12 cellular contexts compared by ENCODE assay signal in the genomic region with DNA sequence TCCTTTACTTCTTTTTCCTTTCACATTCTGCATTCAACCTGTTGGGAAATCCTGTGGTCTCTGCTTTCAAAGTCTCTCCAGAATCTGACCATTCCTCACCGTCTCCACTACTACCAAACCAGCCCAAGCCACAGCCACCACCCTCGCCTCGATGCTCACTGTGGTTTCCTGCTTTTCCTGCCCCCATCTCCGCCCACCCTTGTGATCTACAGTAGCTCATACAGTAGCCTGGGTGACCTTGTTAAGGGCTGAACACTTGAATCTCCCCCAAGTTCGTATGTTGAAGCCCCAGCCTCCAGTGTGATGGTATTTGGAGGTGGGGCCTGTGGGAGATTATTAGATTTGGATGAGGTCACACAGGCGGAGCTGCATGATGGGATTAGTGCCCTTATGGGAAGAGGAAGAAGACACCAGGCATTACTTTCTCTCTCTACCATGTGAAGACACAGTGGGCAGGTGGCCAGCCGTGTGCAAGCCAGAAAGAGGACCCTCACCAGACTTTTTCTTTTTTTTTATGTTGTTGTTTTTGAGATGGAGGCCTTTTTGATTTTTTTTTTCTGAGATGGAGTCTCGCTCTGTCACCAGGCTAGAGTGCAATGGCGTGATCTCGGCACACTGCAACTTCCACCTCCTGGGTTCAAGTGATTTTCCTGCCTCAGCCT.
A peak's percentile ranks its signal among the peaks of the same experiment; 100 is the strongest.
DNase-seq lines count a peak whose midpoint lies in the region; ATAC-seq and TF ChIP-seq lines count a peak whose summit lies in the region.
"Had no signal": no experiment of that assay in that cellular context is flagged by ENCODE, and none has a peak within 500 bp of the region (broad histone marks: within the 10 kb centered on the region; RNA-seq: fewer than 3 reads in every experiment).

No MANE protein-coding gene starts in this region.

- H4K20me1 ChIP-seq in Karpas-422 (ENCODE audit: insufficient read depth, low read depth, low read length) = no peaks in the 10 kb centered on the region

- H3K9me2 ChIP-seq in Karpas-422 (replicated peaks; ENCODE audit: insufficient read depth, low read length) = no peaks in the 10 kb centered on the region

- DNase-seq in activated CD4-positive, alpha-beta T cell treated with anti-CD3 and anti-CD28 coated beads for 36 hours = peak; percentile 18
- DNase-seq in activated CD4-positive, alpha-beta T cell treated with anti-CD3 and anti-CD28 coated beads, Interleukin-2, amount 50 U/mL, for 4 hours = no peak
- DNase-seq in Karpas-422 (peak; percentile 39), erythroblast (lab: John Stamatoyannopoulos, UW) (no peak), foreskin melanocyte (no peak)
- peak; percentile 16 to 22 for DNase-seq in activated T-cell treated with anti-CD3 and anti-CD28 coated beads, Interleukin-2, amount 50 U/mL, for 72 hours
- no peak for DNase-seq in natural killer cell treated with Interleukin-12 subunit alpha and Interleukin-12 subunit beta and Interleukin-15 and Interleukin-18, amount 100 ng/mL, for 72 hours (ENCODE audit: low spot score)
- no peak for DNase-seq in activated T-helper 1 cell treated with anti-CD3 and anti-CD28 coated beads, Interleukin-12 subunit alpha, Interleukin-12 subunit beta, Interleukin-2, Interleukin-4 antibody, amounts not matched to agents 30 ng/mL and 10 ng/mL and 1 ng/mL, durations not matched to agents 14 hours and 24 hours and 36 hours (ENCODE audit: low spot score)
- DNase-seq: ovary, testis had no signal

- no peak overlapping the region for H3K27ac ChIP-seq in Karpas-422 (ENCODE audit: low read length)
- H3K27ac ChIP-seq: adrenal gland, ovary, testis had no signal

- ATAC-seq in activated CD4-positive, alpha-beta T cell treated with anti-CD3 and anti-CD28 coated beads for 36 hours = no peak
- ATAC-seq in activated T-cell treated with anti-CD3 and anti-CD28 coated beads, Interleukin-2, amount 50 U/mL, for 72 hours (replicated peaks in 1 of 2) = peak; percentile 46 to 63
- peak; percentile 73 to 82 for ATAC-seq in natural killer cell treated with Interleukin-12 subunit alpha and Interleukin-12 subunit beta and Interleukin-15 and Interleukin-18, amount 100 ng/mL, for 72 hours
- ATAC-seq: Panc1 had no signal

- peaks cover 3% of the 10 kb centered on the region; the same call in 1 of the 2 replicates for H3K4me1 ChIP-seq in Karpas-422 (ENCODE audit: low read length)

- no peaks in the 10 kb centered on the region for H3K9me3 ChIP-seq in Karpas-422 (ENCODE audit: low read length)
- H3K9me3 ChIP-seq: adrenal gland, ovary, testis had no signal

- peaks cover 2% of the 10 kb centered on the region for H3K9me3 Mint-ChIP-seq in activated CD4-positive, alpha-beta T cell treated with anti-CD3 and anti-CD28 coated beads for 36 hours (ENCODE audit: low read depth)
- H3K9me3 Mint-ChIP-seq in activated T-cell treated with anti-CD3 and anti-CD28 coated beads, Interleukin-2, amount 50 U/mL, for 72 hours = peaks cover 2 to 4% of the 10 kb centered on the region in 2 donors
- peaks cover 2% of the 10 kb centered on the region for H3K9me3 Mint-ChIP-seq in natural killer cell treated with Interleukin-12 subunit alpha and Interleukin-12 subunit beta and Interleukin-15 and Interleukin-18, amount 100 ng/mL, for 72 hours
- H3K9me3 Mint-ChIP-seq in activated T-helper 1 cell treated with anti-CD3 and anti-CD28 coated beads, Interleukin-12 subunit alpha, Interleukin-12 subunit beta, Interleukin-2, Interleukin-4 antibody, amounts not matched to agents 30 ng/mL and 10 ng/mL and 1 ng/mL, durations not matched to agents 14 hours and 24 hours and 36 hours = peaks cover 6% of the 10 kb centered on the region

- no peak overlapping the region for H3K27ac Mint-ChIP-seq in activated CD4-positive, alpha-beta T cell treated with anti-CD3 and anti-CD28 coated beads for 36 hours
- no peak overlapping the region for H3K27ac Mint-ChIP-seq in activated T-cell treated with anti-CD3 and anti-CD28 coated beads, Interleukin-2, amount 50 U/mL, for 72 hours
- no peak overlapping the region for H3K27ac Mint-ChIP-seq in natural killer cell treated with Interleukin-12 subunit alpha and Interleukin-12 subunit beta and Interleukin-15 and Interleukin-18, amount 100 ng/mL, for 72 hours
- no peak overlapping the region for H3K27ac Mint-ChIP-seq in activated T-helper 1 cell treated with anti-CD3 and anti-CD28 coated beads, Interleukin-12 subunit alpha, Interleukin-12 subunit beta, Interleukin-2, Interleukin-4 antibody, amounts not matched to agents 30 ng/mL and 10 ng/mL and 1 ng/mL, durations not matched to agents 14 hours and 24 hours and 36 hours

- no peaks in the 10 kb centered on the region for H3K79me2 ChIP-seq in Karpas-422 (ENCODE audit: low read length)

- no peak overlapping the region for H3K4me2 ChIP-seq in Karpas-422 (ENCODE audit: low read depth, low read length, poor library complexity, severe bottlenecking)

- H3K27me3 Mint-ChIP-seq in activated CD4-positive, alpha-beta T cell treated with anti-CD3 and anti-CD28 coated beads for 36 hours = peaks cover 31% of the 10 kb centered on the region
- peaks cover 39% of the 10 kb centered on the region for H3K27me3 Mint-ChIP-seq in activated T-cell treated with anti-CD3 and anti-CD28 coated beads, Interleukin-2, amount 50 U/mL, for 72 hours (ENCODE audit: low read depth)
- peaks cover 49 to 65% of the 10 kb centered on the region in 2 donors for H3K27me3 Mint-ChIP-seq in natural killer cell treated with Interleukin-12 subunit alpha and Interleukin-12 subunit beta and Interleukin-15 and Interleukin-18, amount 100 ng/mL, for 72 hours
- H3K27me3 Mint-ChIP-seq in activated T-helper 1 cell treated with anti-CD3 and anti-CD28 coated beads, Interleukin-12 subunit alpha, Interleukin-12 subunit beta, Interleukin-2, Interleukin-4 antibody, amounts not matched to agents 30 ng/mL and 10 ng/mL and 1 ng/mL, durations not matched to agents 14 hours and 24 hours and 36 hours (ENCODE audit: insufficient read depth) = peaks cover 19% of the 10 kb centered on the region

- no peaks in the 10 kb centered on the region for H3K36me3 Mint-ChIP-seq in activated CD4-positive, alpha-beta T cell treated with anti-CD3 and anti-CD28 coated beads for 36 hours (ENCODE audit: low read depth)
- H3K36me3 Mint-ChIP-seq in activated T-cell treated with anti-CD3 and anti-CD28 coated beads, Interleukin-2, amount 50 U/mL, for 72 hours (ENCODE audit: insufficient read depth in 2 of 2) = peaks cover 3 to 6% of the 10 kb centered on the region in 2 donors
- peaks cover 14% of the 10 kb centered on the region for H3K36me3 Mint-ChIP-seq in natural killer cell treated with Interleukin-12 subunit alpha and Interleukin-12 subunit beta and Interleukin-15 and Interleukin-18, amount 100 ng/mL, for 72 hours
- H3K36me3 Mint-ChIP-seq in activated T-helper 1 cell treated with anti-CD3 and anti-CD28 coated beads, Interleukin-12 subunit alpha, Interleukin-12 subunit beta, Interleukin-2, Interleukin-4 antibody, amounts not matched to agents 30 ng/mL and 10 ng/mL and 1 ng/mL, durations not matched to agents 14 hours and 24 hours and 36 hours (ENCODE audit: low read depth) = no peaks in the 10 kb centered on the region

- POLR2A ChIA-PET in activated CD4-positive, alpha-beta T cell treated with anti-CD3 and anti-CD28 coated beads for 36 hours (lab: Charles Lee) = no interaction called here

- intact Hi-C loops in activated CD4-positive, alpha-beta T cell treated with anti-CD3 and anti-CD28 coated beads for 36 hours (cut with DNase I, micrococcal nuclease) = loop anchor here in 1 of 2 experiments (5.0 kb wide), 1 partner anchor 469 kb away; no protein-coding TSS in a partner anchor
- intact Hi-C loops in activated T-helper 1 cell treated with anti-CD3 and anti-CD28 coated beads, Interleukin-12 subunit alpha, Interleukin-12 subunit beta, Interleukin-2, Interleukin-4 antibody, amounts not matched to agents 30 ng/mL and 10 ng/mL and 1 ng/mL, durations not matched to agents 14 hours and 24 hours and 36 hours (cut with micrococcal nuclease) = loop anchor here (5.0 kb wide), 1 partner anchor 189 kb away; a partner anchor contains a TSS

- H3K9ac ChIP-seq in Karpas-422 (ENCODE audit: low read length) = no peak overlapping the region

- no peak overlapping the region for H3K4me3 Mint-ChIP-seq in activated CD4-positive, alpha-beta T cell treated with anti-CD3 and anti-CD28 coated beads for 36 hours
- no peak overlapping the region for H3K4me3 Mint-ChIP-seq in activated T-cell treated with anti-CD3 and anti-CD28 coated beads, Interleukin-2, amount 50 U/mL, for 72 hours
- H3K4me3 Mint-ChIP-seq in natural killer cell treated with Interleukin-12 subunit alpha and Interleukin-12 subunit beta and Interleukin-15 and Interleukin-18, amount 100 ng/mL, for 72 hours = peak overlapping the region; percentile 30
- no peak overlapping the region for H3K4me3 Mint-ChIP-seq in activated T-helper 1 cell treated with anti-CD3 and anti-CD28 coated beads, Interleukin-12 subunit alpha, Interleukin-12 subunit beta, Interleukin-2, Interleukin-4 antibody, amounts not matched to agents 30 ng/mL and 10 ng/mL and 1 ng/mL, durations not matched to agents 14 hours and 24 hours and 36 hours

- H2AFZ ChIP-seq in Karpas-422 (ENCODE audit: low read length) = no peak overlapping the region

- H3K36me3 ChIP-seq in Karpas-422 (ENCODE audit: insufficient read depth, low read length) = no peaks in the 10 kb centered on the region
- H3K36me3 ChIP-seq: adrenal gland, ovary had no signal

- no peak overlapping the region for H3K4me3 ChIP-seq in Karpas-422 (ENCODE audit: low read length)
- H3K4me3 ChIP-seq: adrenal gland, ovary, testis had no signal

- TF ChIP-seq POLR2A in erythroblast (IDR thresholded peaks at IDR 0.05; ENCODE audit: low read length) = no peak

- CTCF ChIA-PET in activated CD4-positive, alpha-beta T cell treated with anti-CD3 and anti-CD28 coated beads for 36 hours (lab: Charles Lee) = interaction anchor here (1.4 kb wide), 1 partner anchor 38 kb away, joined by 3 read pairs; no protein-coding TSS in a partner anchor

- no peaks in the 10 kb centered on the region for H3K27me3 ChIP-seq in Karpas-422 (ENCODE audit: low read length)
- H3K27me3 ChIP-seq: adrenal gland, ovary, testis had no signal

- peaks cover 7% of the 10 kb centered on the region for H3K4me1 Mint-ChIP-seq in activated CD4-positive, alpha-beta T cell treated with anti-CD3 and anti-CD28 coated beads for 36 hours
- peaks cover 8% of the 10 kb centered on the region for H3K4me1 Mint-ChIP-seq in activated T-cell treated with anti-CD3 and anti-CD28 coated beads, Interleukin-2, amount 50 U/mL, for 72 hours (ENCODE audit: low read depth)
- H3K4me1 Mint-ChIP-seq in natural killer cell treated with Interleukin-12 subunit alpha and Interleukin-12 subunit beta and Interleukin-15 and Interleukin-18, amount 100 ng/mL, for 72 hours (ENCODE audit: low read depth in 2 of 2) = peaks cover 7 to 20% of the 10 kb centered on the region in 2 donors
- H3K4me1 Mint-ChIP-seq in activated T-helper 1 cell treated with anti-CD3 and anti-CD28 coated beads, Interleukin-12 subunit alpha, Interleukin-12 subunit beta, Interleukin-2, Interleukin-4 antibody, amounts not matched to agents 30 ng/mL and 10 ng/mL and 1 ng/mL, durations not matched to agents 14 hours and 24 hours and 36 hours (ENCODE audit: low read depth) = peaks cover 7% of the 10 kb centered on the region

Comparison
In these comparisons a context has a peak if more than half of its experiments do, and no peak if none do; other contexts are left out.
1. DNase-seq: peak in activated CD4-positive, alpha-beta T cell treated with anti-CD3 and anti-CD28 coated beads for 36 hours (single experiment), Karpas-422 (single experiment) and activated T-cell treated with anti-CD3 and anti-CD28 coated beads, Interleukin-2, amount 50 U/mL, for 72 hours (2 of 2); none in activated CD4-positive, alpha-beta T cell treated with anti-CD3 and anti-CD28 coated beads, Interleukin-2, amount 50 U/mL, for 4 hours (0 of 2), natural killer cell treated with Interleukin-12 subunit alpha and Interleukin-12 subunit beta and Interleukin-15 and Interleukin-18, amount 100 ng/mL, for 72 hours (single experiment), erythroblast (0 of 2), foreskin melanocyte (single experiment) and activated T-helper 1 cell treated with anti-CD3 and anti-CD28 coated beads, Interleukin-12 subunit alpha, Interleukin-12 subunit beta, Interleukin-2, Interleukin-4 antibody, amounts not matched to agents 30 ng/mL and 10 ng/mL and 1 ng/mL, durations not matched to agents 14 hours and 24 hours and 36 hours (single experiment).